Comparison of ENCODE assay signal across 8 cellular contexts in the genomic region with DNA sequence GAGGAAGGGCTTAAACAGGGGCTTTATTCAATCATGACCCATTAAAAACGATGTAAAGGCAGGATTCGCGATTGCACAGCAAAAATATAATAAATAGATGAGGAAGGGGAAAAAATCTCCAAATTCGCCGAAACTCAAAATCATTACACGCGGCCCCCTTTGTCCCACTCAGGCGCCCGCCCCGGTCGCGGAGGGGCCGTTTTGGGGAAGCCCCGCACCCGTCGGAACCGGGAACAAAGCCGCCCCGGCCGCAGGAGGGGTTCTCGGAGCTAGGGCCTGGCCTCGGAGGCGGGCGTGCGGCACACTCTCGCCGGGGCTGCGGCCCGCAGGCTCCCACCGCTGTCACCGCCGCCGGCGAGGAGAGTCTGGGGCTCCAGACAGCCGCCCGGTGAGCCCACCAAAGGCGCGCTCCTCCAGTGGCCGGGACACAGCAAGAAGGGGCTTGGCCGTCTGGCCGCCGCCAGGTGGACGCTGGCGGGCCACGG. TPM values are rescaled to one million over a fixed set of nuclear protein-coding genes. Genes with fewer than 3 reads are reported as not detected.
DNase-seq lines count a peak whose midpoint lies in the region; ATAC-seq and TF ChIP-seq lines count a peak whose summit lies in the region.

No MANE protein-coding gene starts in this region.

- peak overlapping the region; percentile 66 to 78 for H3K27ac ChIP-seq in SK-N-SH (ENCODE audit: low read depth in 2 of 2, low read length in 1 of 2)

- H2AFZ ChIP-seq in SK-N-SH (ENCODE audit: low read depth), result peak overlapping the region; percentile 86

- peaks cover 33% of the 10 kb centered on the region for H3K27me3 Mint-ChIP-seq in brain

- peaks cover 46% of the 10 kb centered on the region for H3K4me1 Mint-ChIP-seq in brain

- no peaks in the 10 kb centered on the region for H3K36me3 Mint-ChIP-seq in brain

- peak overlapping the region; percentile 90 to 99 (median 97) for H3K4me3 Mint-ChIP-seq in brain

- peaks cover 0 to 3% (median 0%) of the 10 kb centered on the region in 5 experiments for H3K9me3 Mint-ChIP-seq in brain

- H3K27ac Mint-ChIP-seq in brain, result peak overlapping the region; percentile 97 to 99 (median 99)

- no peak for TF ChIP-seq EP300 in SK-N-SH (IDR thresholded peaks at IDR 0.05; ENCODE audit: borderline replicate concordance in 1 of 2, low read depth in 1 of 2, low read length in 1 of 2)

- DNase-seq in NCI-H510A treated with DMSO at 0.1 percent for 48 hours (lab: John Stamatoyannopoulos, UW) (peak; percentile 36), NCI-H510A (lab: John Stamatoyannopoulos, UW) (no peak), SK-N-SH (no peak), left lobe of liver (ENCODE audit: low spot score) (peak; percentile 60), NCI-H1694 treated with DMSO at 0.1 percent for 48 hours (lab: John Stamatoyannopoulos, UW) (no peak)
- DNase-seq in stimulated activated CD4-positive, alpha-beta T cell treated with anti-CD3 and anti-CD28 coated beads, TNF-alpha, amount 100 ng/mL, for 24 hours (ENCODE audit: low read depth in 3 of 3), result peak in 2 of 3 experiments; percentile 7 to 35

- peak overlapping the region; percentile 90 for H3K4me2 ChIP-seq in SK-N-SH

- H3K9me2 ChIP-seq in SK-N-SH, result no peaks in the 10 kb centered on the region; the same call in 1 of the 2 replicates

- ATAC-seq in HG02981 (IDR thresholded peaks at IDR 0.05; ENCODE audit: unreplicated experiment) (peak; percentile 18), left lobe of liver (peak; percentile 58)

- H3K9me3 ChIP-seq in SK-N-SH, result no peaks in the 10 kb centered on the region

- no peak for TF ChIP-seq RAD21 in SK-N-SH (IDR thresholded peaks at IDR 0.05; ENCODE audit: low read length)

- CTCF ChIA-PET in SK-N-SH (lab: Yijun Ruan, JAX), result interaction anchor here (0.6 kb wide), 1 partner anchor 14 kb away, joined by 4 read pairs; no protein-coding TSS in a partner anchor

- peaks cover 7 to 10% of the 10 kb centered on the region in 2 experiments; a peak in 3 of 4 replicates for H3K4me1 ChIP-seq in SK-N-SH (ENCODE audit: control insufficient read depth in 1 of 2, insufficient read depth in 2 of 2, low read depth in 1 of 2, low read length in 1 of 2)

- H3K36me3 ChIP-seq in SK-N-SH (replicated peaks in 1 of 2; ENCODE audit: control insufficient read depth in 1 of 2, insufficient read depth in 2 of 2, low read length in 1 of 2), result no peaks in the 10 kb centered on the region

- TF ChIP-seq CTCF in SK-N-SH (IDR thresholded peaks at IDR 0.05) (no peak), brain (conservative IDR thresholded peaks at IDR 0.05) (no peak)

- H3K4me3 ChIP-seq in SK-N-SH (ENCODE audit: low read depth in 2 of 2, low read length in 1 of 2), result peak overlapping the region; percentile 82 to 89

- H4K20me1 ChIP-seq in SK-N-SH (ENCODE audit: insufficient read depth), result no peaks in the 10 kb centered on the region

- 0% methylated on average over 12 of the region's 45 CpGs for WGBS in SK-N-SH (ENCODE audit: low lambda C conversion rate)

- POLR2A ChIA-PET in SK-N-SH (lab: Yijun Ruan, JAX), result interaction anchor here (1.0 to 1.6 kb wide), 2 partner anchors 54 to 142 kb away, joined by 3 to 4 read pairs; a partner anchor contains a TSS

- H3K27me3 ChIP-seq in SK-N-SH (ENCODE audit: insufficient read depth), result no peaks in the 10 kb centered on the region

- peak overlapping the region; percentile 85 for H3K9ac ChIP-seq in SK-N-SH

- H3K79me2 ChIP-seq in SK-N-SH (ENCODE audit: insufficient read depth), result peaks cover 51% of the 10 kb centered on the region

- peaks cover 23% of the 10 kb centered on the region for H3F3A ChIP-seq in SK-N-SH (replicated peaks; ENCODE audit: insufficient read depth)

TF ChIP-seq in SK-N-SH, 30 proteins besides CTCF, POLR2A, EP300 and RAD21:
- TF ChIP-seq SIN3A (IDR thresholded peaks at IDR 0.05; ENCODE audit: borderline replicate concordance, low read depth, low read length), result no peak
- TF ChIP-seq, protein P1, sequence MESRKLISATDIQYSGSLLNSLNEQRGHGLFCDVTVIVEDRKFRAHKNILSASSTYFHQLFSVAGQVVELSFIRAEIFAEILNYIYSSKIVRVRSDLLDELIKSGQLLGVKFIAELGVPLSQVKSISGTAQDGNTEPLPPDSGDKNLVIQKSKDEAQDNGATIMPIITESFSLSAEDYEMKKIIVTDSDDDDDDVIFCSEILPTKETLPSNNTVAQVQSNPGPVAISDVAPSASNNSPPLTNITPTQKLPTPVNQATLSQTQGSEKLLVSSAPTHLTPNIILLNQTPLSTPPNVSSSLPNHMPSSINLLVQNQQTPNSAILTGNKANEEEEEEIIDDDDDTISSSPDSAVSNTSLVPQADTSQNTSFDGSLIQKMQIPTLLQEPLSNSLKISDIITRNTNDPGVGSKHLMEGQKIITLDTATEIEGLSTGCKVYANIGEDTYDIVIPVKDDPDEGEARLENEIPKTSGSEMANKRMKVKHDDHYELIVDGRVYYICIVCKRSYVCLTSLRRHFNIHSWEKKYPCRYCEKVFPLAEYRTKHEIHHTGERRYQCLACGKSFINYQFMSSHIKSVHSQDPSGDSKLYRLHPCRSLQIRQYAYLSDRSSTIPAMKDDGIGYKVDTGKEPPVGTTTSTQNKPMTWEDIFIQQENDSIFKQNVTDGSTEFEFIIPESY (IDR thresholded peaks at IDR 0.05; ENCODE audit: borderline replicate concordance, low read depth), result no peak
TF ChIP-seq in SK-N-SH: peak in this region for 0.

RNA-seq across cellular contexts. Expression of a gene that starts 0.5 kb away (rescaled TPM):
- polyA plus RNA-seq in SK-N-SH (2012; rRNA removed), result 3.5 TPM in 2 replicates
- 4.9 and 7.4 TPM in 2 replicates for polyA plus RNA-seq in SK-N-SH (2012; cell fraction: cytosol; rRNA removed)
- 1.8 and 2.1 TPM in 2 replicates for polyA plus RNA-seq in SK-N-SH (2012; cell fraction: nucleus; rRNA removed)
- polyA plus RNA-seq in brain (ENCODE audit: insufficient read depth, low read depth, low replicate concordance), result 8.7 TPM
- 5.2 TPM for total RNA-seq in left lobe of liver

RNA-seq across cellular contexts. Expression of a gene that starts 53.7 kb away (rescaled TPM):
- polyA plus RNA-seq in SK-N-SH (2012; rRNA removed) (19.9 and 21.9 TPM in 2 replicates), brain (ENCODE audit: insufficient read depth, low read depth, low replicate concordance) (116 TPM)
- 13.2 and 17.3 TPM in 2 replicates for polyA plus RNA-seq in SK-N-SH (2012; cell fraction: cytosol; rRNA removed)
- 27.2 and 28.5 TPM in 2 replicates for polyA plus RNA-seq in SK-N-SH (2012; cell fraction: nucleus; rRNA removed)
- 84.6 TPM for total RNA-seq in left lobe of liver

Comparison
In these comparisons a context has a peak if more than half of its experiments do, and no peak if none do; other contexts are left out.
1. DNase-seq: peak in NCI-H510A treated with DMSO at 0.1 percent for 48 hours (single experiment), left lobe of liver (single experiment) and stimulated activated CD4-positive, alpha-beta T cell treated with anti-CD3 and anti-CD28 coated beads, TNF-alpha, amount 100 ng/mL, for 24 hours (2 of 3); none in NCI-H510A (single experiment), SK-N-SH (single experiment) and NCI-H1694 treated with DMSO at 0.1 percent for 48 hours (single experiment).